ENCODE assay signal across 29 cellular contexts in genomic region chr13:33483471-33483870, GRCh38.
DNase-seq lines count a peak whose midpoint lies in the region; ATAC-seq, FAIRE-seq and TF ChIP-seq lines count a peak whose summit lies in the region.
"Had no signal": no experiment of that assay in that cellular context is flagged by ENCODE, and none has a peak within 500 bp of the region (broad histone marks: within the 10 kb centered on the region; RNA-seq: fewer than 3 reads in every experiment).

No MANE protein-coding gene starts in this region.

- H3K36me3 Mint-ChIP-seq in activated naive CD4-positive, alpha-beta T cell treated with anti-CD3 and anti-CD28 coated beads, Interleukin-2, amount 50 U/mL, for 72 hours: no peaks in the 10 kb centered on the region
- H3K36me3 Mint-ChIP-seq: activated CD8-positive, alpha-beta memory T cell treated with anti-CD3 and anti-CD28 coated beads, Interleukin-2, amount 10 ng/mL, durations not matched to agents 7 days and 5 days had no signal

- ATAC-seq in stimulated activated naive CD8-positive, alpha-beta T cell treated with anti-CD3 and anti-CD28 coated beads, Interleukin-15, Interleukin-2, amounts not matched to agents 100 U/mL and 50 U/mL, for 24 hours: no peak
- ATAC-seq in activated naive CD4-positive, alpha-beta T cell treated with anti-CD3 and anti-CD28 coated beads, Interleukin-2, amount 50 U/mL, for 72 hours: no peak
- ATAC-seq: activated CD8-positive, alpha-beta memory T cell treated with anti-CD3 and anti-CD28 coated beads, Interleukin-2, amount 10 ng/mL, durations not matched to agents 7 days and 5 days; naive thymus-derived CD8-positive, alpha-beta T cell had no signal

- FAIRE-seq in HTR-8/SVneo (lab: Jason Lieb, UNC): no peak
- FAIRE-seq: A204.1 had no signal

- DNase-seq in AG10803 (ENCODE audit: low read depth) (peak; percentile 36), HTR-8/SVneo (ENCODE audit: insufficient read length, low spot score) (peak; percentile 24), amniotic epithelial cell (ENCODE audit: low read depth) (peak; percentile 6), iris pigment epithelial cell (ENCODE audit: low read depth) (peak; percentile 57), H4 (ENCODE audit: low spot score) (no peak)
- DNase-seq in NK-92 treated with Interleukin-12 subunit alpha and Interleukin-12 subunit beta, amount 100 ng/mL, for 24 hours (lab: John Stamatoyannopoulos, UW): no peak
- no peak for DNase-seq in stimulated activated naive CD8-positive, alpha-beta T cell treated with anti-CD3 and anti-CD28 coated beads, Interleukin-15, Interleukin-2, amounts not matched to agents 100 U/mL and 50 U/mL, for 24 hours
- DNase-seq in activated naive CD4-positive, alpha-beta T cell treated with anti-CD3 and anti-CD28 coated beads, Interleukin-2, amount 50 U/mL, for 72 hours (ENCODE audit: low spot score in 2 of 2): no peak
- DNase-seq: activated CD4-positive, alpha-beta T cell treated with anti-CD3 and anti-CD28 coated beads, Interleukin-2, amount 10 ng/mL, durations not matched to agents 24 days and 14 days; activated CD8-positive, alpha-beta memory T cell treated with anti-CD3 and anti-CD28 coated beads, Interleukin-2, amount 10 ng/mL, durations not matched to agents 7 days and 5 days; effector CD8-positive, alpha-beta T cell; H7; head of caudate nucleus; KBM-7; naive thymus-derived CD8-positive, alpha-beta T cell; NCI-H1048; NCI-H1930; NCI-H2227 treated with DMSO at 0.1 percent for 48 hours; NCI-H774; OCI-M1; ovary; substantia nigra; T-helper 1 cell had no signal

- no peak overlapping the region for H3K27ac Mint-ChIP-seq in activated naive CD4-positive, alpha-beta T cell treated with anti-CD3 and anti-CD28 coated beads, Interleukin-2, amount 50 U/mL, for 72 hours
- H3K27ac Mint-ChIP-seq: activated CD4-positive, alpha-beta T cell treated with anti-CD3 and anti-CD28 coated beads, Interleukin-2, amount 10 ng/mL, durations not matched to agents 24 days and 14 days; activated CD8-positive, alpha-beta memory T cell treated with anti-CD3 and anti-CD28 coated beads, Interleukin-2, amount 10 ng/mL, durations not matched to agents 7 days and 5 days; activated naive CD8-positive, alpha-beta T cell; activated T-helper 1 cell treated with anti-CD3 and anti-CD28 coated beads, Interleukin-12 subunit alpha, Interleukin-12 subunit beta, Interleukin-2, Interleukin-4 antibody, amounts not matched to agents 30 ng/mL and 10 ng/mL and 1 ng/mL, durations not matched to agents 14 hours and 24 hours and 36 hours; naive thymus-derived CD8-positive, alpha-beta T cell had no signal

- peaks cover 0 to 8% of the 10 kb centered on the region in 2 donors for H3K9me3 Mint-ChIP-seq in activated naive CD4-positive, alpha-beta T cell treated with anti-CD3 and anti-CD28 coated beads, Interleukin-2, amount 50 U/mL, for 72 hours
- H3K9me3 Mint-ChIP-seq: activated T-helper 1 cell treated with anti-CD3 and anti-CD28 coated beads, Interleukin-12 subunit alpha, Interleukin-12 subunit beta, Interleukin-2, Interleukin-4 antibody, amounts not matched to agents 30 ng/mL and 10 ng/mL and 1 ng/mL, durations not matched to agents 14 hours and 24 hours and 36 hours had no signal

- H3K4me3 ChIP-seq in AG10803 (ENCODE audit: low read length): no peak overlapping the region
- H3K4me3 ChIP-seq: BLaER1, esophagus muscularis mucosa, ovary, right atrium auricular region had no signal

- no peak for TF ChIP-seq CTCF in AG10803 (conservative IDR thresholded peaks at IDR 0.05; ENCODE audit: low read length)

Comparison
In these comparisons a context has a peak if more than half of its experiments do, and no peak if none do; other contexts are left out.
1. DNase-seq: peak in AG10803 (single experiment), HTR-8/SVneo (single experiment), amniotic epithelial cell (single experiment) and iris pigment epithelial cell (single experiment); none in NK-92 treated with Interleukin-12 subunit alpha and Interleukin-12 subunit beta, amount 100 ng/mL, for 24 hours (single experiment), stimulated activated naive CD8-positive, alpha-beta T cell treated with anti-CD3 and anti-CD28 coated beads, Interleukin-15, Interleukin-2, amounts not matched to agents 100 U/mL and 50 U/mL, for 24 hours (single experiment), activated naive CD4-positive, alpha-beta T cell treated with anti-CD3 and anti-CD28 coated beads, Interleukin-2, amount 50 U/mL, for 72 hours (0 of 2) and H4 (single experiment).